28 cellular contexts compared by ENCODE assay signal in the genomic region with DNA sequence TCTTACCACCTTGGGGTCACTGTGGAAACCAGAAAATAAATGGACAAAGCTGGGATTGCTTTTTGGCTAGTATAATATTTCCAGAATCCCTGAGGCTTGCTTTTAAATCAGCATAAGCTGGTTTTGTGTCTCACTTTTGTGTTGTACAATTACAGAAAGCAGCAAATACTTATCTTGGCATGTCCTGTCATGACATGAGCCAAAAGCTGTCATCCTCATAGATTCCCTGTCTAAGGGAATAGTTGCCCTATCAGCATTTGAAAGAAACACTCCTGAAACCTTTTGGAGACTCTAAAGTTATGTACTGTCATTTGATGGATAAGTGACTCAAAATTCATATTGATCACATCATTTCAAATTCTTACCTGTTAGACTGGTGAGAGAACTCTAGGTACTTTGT.
"Had no signal": no experiment of that assay in that cellular context is flagged by ENCODE, and none has a peak within 500 bp of the region (broad histone marks: within the 10 kb centered on the region; RNA-seq: fewer than 3 reads in every experiment).

No MANE protein-coding gene starts in this region.

- H3K36me3 Mint-ChIP-seq: stimulated activated effector memory CD8-positive, alpha-beta T cell treated with anti-CD3 and anti-CD28 coated beads, Interleukin-12 subunit alpha, Interleukin-12 subunit beta, amount 100 ng/mL, for 72 hours; stimulated activated memory B cell treated with anti-CD40 and anti-IgM and Interleukin-4, amounts not matched to agents 10 μg/mL and 1 μg/mL and 100 μg/mL, for 72 hours; stimulated activated naive B cell treated with anti-CD40 and anti-IgM and Interleukin-4, amounts not matched to agents 10 μg/mL and 1 μg/mL and 100 μg/mL, for 72 hours; type B pancreatic cell had no signal

- H3K4me1 ChIP-seq: stomach, suprapubic skin, testis, thyroid gland, tibial artery, tibial nerve, transverse colon, upper lobe of left lung, upper lobe of right lung, uterus, vagina had no signal

- DNase-seq: stimulated activated CD4-positive, alpha-beta T cell treated with anti-CD3 and anti-CD28 coated beads, Interleukin-2, amount 100 ng/mL, for 48 hours; stimulated activated CD4-positive, alpha-beta T cell treated with anti-CD3 and anti-CD28 coated beads, Interleukin-4, amount 100 ng/mL, for 1 hour; stimulated activated CD4-positive, alpha-beta T cell treated with anti-CD3 and anti-CD28 coated beads, Interleukin-4, amount 100 ng/mL, for 24 hours; stimulated activated CD4-positive, alpha-beta T cell treated with anti-CD3 and anti-CD28 coated beads, Interleukin-4, amount 100 ng/mL, for 4 hours; stimulated activated CD8-positive, alpha-beta memory T cell treated with anti-CD3 and anti-CD28 coated beads, Interleukin-4, amount 100 ng/mL, for 48 hours; stimulated activated naive B cell treated with anti-CD40 and anti-IgM and Interleukin-4, amounts not matched to agents 10 μg/mL and 1 μg/mL and 100 μg/mL, for 72 hours; stimulated activated naive CD4-positive, alpha-beta T cell; stimulated activated naive CD4-positive, alpha-beta T cell treated with Interleukin-2 at 50 U/mL for 16 hours; stimulated activated naive CD8-positive, alpha-beta T cell treated with anti-CD3 and anti-CD28 coated beads, Interleukin-15, amount 100 ng/mL, for 72 hours; stimulated activated naive CD8-positive, alpha-beta T cell treated with anti-CD3 and anti-CD28 coated beads, Interleukin-15, Interleukin-2, amounts not matched to agents 100 U/mL and 50 U/mL, for 24 hours; stomach; substantia nigra; testis; thyroid gland; tibial artery; transverse colon; trophoblast cell; upper lobe of left lung; upper lobe of right lung; uterus had no signal

- H3K9me3 ChIP-seq: stomach, suprapubic skin, testis, thoracic aorta, thyroid gland, tibial artery, tibial nerve, transverse colon, upper lobe of left lung, upper lobe of right lung, uterus, vagina had no signal

- H3K4me1 Mint-ChIP-seq: stimulated activated effector memory CD8-positive, alpha-beta T cell treated with anti-CD3 and anti-CD28 coated beads, Interleukin-12 subunit alpha, Interleukin-12 subunit beta, amount 100 ng/mL, for 72 hours; stimulated activated memory B cell treated with anti-CD40 and anti-IgM and Interleukin-4, amounts not matched to agents 10 μg/mL and 1 μg/mL and 100 μg/mL, for 72 hours; stimulated activated naive B cell treated with anti-CD40 and anti-IgM and Interleukin-4, amounts not matched to agents 10 μg/mL and 1 μg/mL and 100 μg/mL, for 72 hours; stimulated activated naive CD8-positive, alpha-beta T cell treated with anti-CD3 and anti-CD28 coated beads, Interleukin-15, amount 100 ng/mL, for 72 hours had no signal

- H3K4me3 Mint-ChIP-seq: stimulated activated effector memory CD8-positive, alpha-beta T cell treated with anti-CD3 and anti-CD28 coated beads, Interleukin-12 subunit alpha, Interleukin-12 subunit beta, amount 100 ng/mL, for 72 hours; stimulated activated memory B cell treated with anti-CD40 and anti-IgM and Interleukin-4, amounts not matched to agents 10 μg/mL and 1 μg/mL and 100 μg/mL, for 72 hours; stimulated activated naive B cell treated with anti-CD40 and anti-IgM and Interleukin-4, amounts not matched to agents 10 μg/mL and 1 μg/mL and 100 μg/mL, for 72 hours; stimulated activated naive CD8-positive, alpha-beta T cell treated with anti-CD3 and anti-CD28 coated beads, Interleukin-15, amount 100 ng/mL, for 72 hours; stimulated activated naive CD8-positive, alpha-beta T cell treated with anti-CD3 and anti-CD28 coated beads, Interleukin-15, Interleukin-2, amounts not matched to agents 100 ng/mL and 50 ng/mL, for 24 hours; type B pancreatic cell had no signal

- H3K27ac ChIP-seq: stomach, suprapubic skin, testis, thoracic aorta, thyroid gland, tibial artery, tibial nerve, transverse colon, upper lobe of left lung, upper lobe of right lung, uterus, vagina had no signal

- H3K27me3 ChIP-seq: stomach, suprapubic skin, testis, thyroid gland, tibial artery, tibial nerve, transverse colon, upper lobe of left lung, upper lobe of right lung, uterus, vagina had no signal

- H3K27ac Mint-ChIP-seq: stimulated activated effector memory CD8-positive, alpha-beta T cell treated with anti-CD3 and anti-CD28 coated beads, Interleukin-12 subunit alpha, Interleukin-12 subunit beta, amount 100 ng/mL, for 72 hours; stimulated activated memory B cell treated with anti-CD40 and anti-IgM and Interleukin-4, amounts not matched to agents 10 μg/mL and 1 μg/mL and 100 μg/mL, for 72 hours; stimulated activated naive B cell treated with anti-CD40 and anti-IgM and Interleukin-4, amounts not matched to agents 10 μg/mL and 1 μg/mL and 100 μg/mL, for 72 hours; stimulated activated naive CD8-positive, alpha-beta T cell treated with anti-CD3 and anti-CD28 coated beads, Interleukin-15, amount 100 ng/mL, for 72 hours; stimulated activated naive CD8-positive, alpha-beta T cell treated with anti-CD3 and anti-CD28 coated beads, Interleukin-15, Interleukin-2, amounts not matched to agents 100 ng/mL and 50 ng/mL, for 24 hours; type B pancreatic cell had no signal

- H3K9me3 Mint-ChIP-seq: type B pancreatic cell had no signal

- H3K27me3 Mint-ChIP-seq: stimulated activated memory B cell treated with anti-CD40 and anti-IgM and Interleukin-4, amounts not matched to agents 10 μg/mL and 1 μg/mL and 100 μg/mL, for 72 hours; stimulated activated naive B cell treated with anti-CD40 and anti-IgM and Interleukin-4, amounts not matched to agents 10 μg/mL and 1 μg/mL and 100 μg/mL, for 72 hours; stimulated activated naive CD8-positive, alpha-beta T cell treated with anti-CD3 and anti-CD28 coated beads, Interleukin-15, amount 100 ng/mL, for 72 hours; stimulated activated naive CD8-positive, alpha-beta T cell treated with anti-CD3 and anti-CD28 coated beads, Interleukin-15, Interleukin-2, amounts not matched to agents 100 ng/mL and 50 ng/mL, for 24 hours had no signal

- H3K4me3 ChIP-seq: stomach, suprapubic skin, testis, thoracic aorta, thyroid gland, tibial artery, tibial nerve, transverse colon, upper lobe of left lung, upper lobe of right lung, uterus, vagina had no signal

- ATAC-seq: stimulated activated effector memory CD8-positive, alpha-beta T cell treated with anti-CD3 and anti-CD28 coated beads, Interleukin-12 subunit alpha, Interleukin-12 subunit beta, amount 100 ng/mL, for 72 hours; stimulated activated memory B cell treated with anti-CD40 and anti-IgM and Interleukin-4, amounts not matched to agents 10 μg/mL and 1 μg/mL and 100 μg/mL, for 72 hours; stimulated activated naive B cell treated with anti-CD40 and anti-IgM and Interleukin-4, amounts not matched to agents 10 μg/mL and 1 μg/mL and 100 μg/mL, for 72 hours; stimulated activated naive CD8-positive, alpha-beta T cell treated with anti-CD3 and anti-CD28 coated beads, Interleukin-15, amount 100 ng/mL, for 72 hours; stimulated activated naive CD8-positive, alpha-beta T cell treated with anti-CD3 and anti-CD28 coated beads, Interleukin-15, Interleukin-2, amounts not matched to agents 100 U/mL and 50 U/mL, for 24 hours; upper lobe of right lung had no signal

- H3K36me3 ChIP-seq: stomach, suprapubic skin, thoracic aorta, thyroid gland, tibial artery, tibial nerve, transverse colon, upper lobe of left lung, upper lobe of right lung, uterus, vagina had no signal
